ENCODE assay signal across 1 cellular context in genomic region chr1:230915079-230915478, GRCh38.
TF ChIP-seq lines count a peak whose summit lies in the region.

No MANE protein-coding gene starts in this region.

TF ChIP-seq in IMR-90, 13 proteins besides CTCF, POLR2A, EP300 and RAD21:
- TF ChIP-seq USF2 (IDR thresholded peaks at IDR 0.05; ENCODE audit: low read depth, low read length) (no peak), ELK1 (IDR thresholded peaks at IDR 0.05; ENCODE audit: borderline replicate concordance, low read depth, low read length) (no peak), BHLHE40 (IDR thresholded peaks at IDR 0.05; ENCODE audit: low read depth, low read length) (no peak), SMC3 (IDR thresholded peaks at IDR 0.05; ENCODE audit: low read depth, low read length) (no peak), RFX5 (IDR thresholded peaks at IDR 0.05; ENCODE audit: low read depth, low read length) (no peak), RCOR1 (IDR thresholded peaks at IDR 0.05; ENCODE audit: insufficient replicate concordance, low read length) (no peak), FOS (IDR thresholded peaks at IDR 0.05; ENCODE audit: low read depth, low read length) (no peak), MXI1 (IDR thresholded peaks at IDR 0.05; ENCODE audit: borderline replicate concordance, low read depth, low read length) (no peak), CEBPB (IDR thresholded peaks at IDR 0.05; ENCODE audit: low read depth, low read length) (no peak)
